15 cellular contexts compared by ENCODE assay signal in genomic region chr5:34491251-34491620, GRCh38.
DNase-seq lines count a peak whose midpoint lies in the region; ATAC-seq and TF ChIP-seq lines count a peak whose summit lies in the region.
"Had no signal": no experiment of that assay in that cellular context is flagged by ENCODE, and none has a peak within 500 bp of the region (broad histone marks: within the 10 kb centered on the region; RNA-seq: fewer than 3 reads in every experiment).

No MANE protein-coding gene starts in this region.

- in situ Hi-C loops in mammary epithelial cell (cut with MboI; ENCODE audit: low sequenced_read_pairs in 2 of 2): loop anchor here in 1 of 2 donors (25.0 kb wide), 1 partner anchor 521 kb away; no protein-coding TSS in a partner anchor

- no peaks in the 10 kb centered on the region for H3K9me3 ChIP-seq in mammary epithelial cell (replicated peaks; ENCODE audit: insufficient read depth, low read length)
- peaks cover 6% of the 10 kb centered on the region for H3K9me3 ChIP-seq in mesenchymal stem cell (ENCODE audit: control insufficient read depth, low read length)
- H3K9me3 ChIP-seq in upper lobe of right lung: no peaks in the 10 kb centered on the region
- H3K9me3 ChIP-seq: adrenal gland had no signal

- H3K4me2 ChIP-seq in mammary epithelial cell (ENCODE audit: insufficient read depth, low read depth, low read length): no peak overlapping the region
- H3K4me2 ChIP-seq in mesenchymal stem cell (ENCODE audit: low read length, poor library complexity, severe bottlenecking): no peak overlapping the region

- H4K91ac ChIP-seq in mesenchymal stem cell (ENCODE audit: low read length): no peak overlapping the region

- H2AK5ac ChIP-seq in mesenchymal stem cell (ENCODE audit: low read length, severe bottlenecking): peak overlapping the region; percentile 31

- H3K18ac ChIP-seq in mesenchymal stem cell (ENCODE audit: low read depth in 1 of 2, low read length in 2 of 2): peak overlapping the region; percentile 43 to 80

- no peak for DNase-seq in MCF 10A (ENCODE audit: unreplicated experiment)
- no peak for DNase-seq in mammary epithelial cell
- DNase-seq in SHP77 treated with DMSO at 0.1 percent for 48 hours (lab: John Stamatoyannopoulos, UW): peak; percentile 53
- peak; percentile 78 for DNase-seq in mesenchymal stem cell
- no peak for DNase-seq in upper lobe of right lung
- no peak for DNase-seq in posterior vena cava (ENCODE audit: low spot score)
- DNase-seq in stimulated activated naive B cell treated with anti-CD40 and anti-IgM and Interleukin-4, amounts not matched to agents 10 μg/mL and 1 μg/mL and 100 μg/mL, for 72 hours: no peak
- DNase-seq in NCI-H1694 treated with DMSO at 0.1 percent for 48 hours (lab: John Stamatoyannopoulos, UW): no peak
- DNase-seq: ACHN, adrenal gland, DMS79, kidney, SIG-M5 had no signal

- H3K79me2 ChIP-seq in mammary epithelial cell (ENCODE audit: insufficient read depth, low read length): no peaks in the 10 kb centered on the region

- H3K9me3 Mint-ChIP-seq in MCF 10A (ENCODE audit: unreplicated experiment): no peaks in the 10 kb centered on the region
- H3K9me3 Mint-ChIP-seq in stimulated activated naive B cell treated with anti-CD40 and anti-IgM and Interleukin-4, amounts not matched to agents 10 μg/mL and 1 μg/mL and 100 μg/mL, for 72 hours: peaks cover 0 to 1% of the 10 kb centered on the region in 2 donors

- H3K4ac ChIP-seq in mesenchymal stem cell (ENCODE audit: low read depth in 1 of 2, low read length in 2 of 2): peak overlapping the region in 1 of 2 experiments; percentile 58

- no peak overlapping the region for H3K23ac ChIP-seq in mesenchymal stem cell (ENCODE audit: low read length in 2 of 2)

- H4K20me1 ChIP-seq in mammary epithelial cell (ENCODE audit: insufficient read depth, low read length): no peaks in the 10 kb centered on the region

- TF ChIP-seq CTCF in MCF 10A (IDR thresholded peaks at IDR 0.05; ENCODE audit: unreplicated experiment) (no peak), mammary epithelial cell (conservative IDR thresholded peaks at IDR 0.05 in 1 of 2, IDR thresholded peaks at IDR 0.05 in 1 of 2; ENCODE audit: extremely low read depth in 1 of 2, insufficient read depth in 1 of 2, low read depth in 1 of 2, low read length in 2 of 2) (no peak), upper lobe of right lung (IDR thresholded peaks at IDR 0.05) (no peak)

- H3K4me1 ChIP-seq in mammary epithelial cell (ENCODE audit: insufficient read depth, low read length) (peaks cover 23% of the 10 kb centered on the region), mesenchymal stem cell (ENCODE audit: control insufficient read depth, insufficient read depth, low read depth, low read length) (peaks cover 5% of the 10 kb centered on the region), upper lobe of right lung (peaks cover 16% of the 10 kb centered on the region)

- H3K79me1 ChIP-seq in mesenchymal stem cell (replicated peaks; ENCODE audit: low read length, poor library complexity, severe bottlenecking): no peaks in the 10 kb centered on the region

- H3K4me3 ChIP-seq in mammary epithelial cell (replicated peaks in 1 of 3; ENCODE audit: insufficient read depth in 1 of 3, low read depth in 2 of 3, low read length in 3 of 3) (no peak overlapping the region), mesenchymal stem cell (ENCODE audit: insufficient read depth in 1 of 2, low read depth in 1 of 2, low read length in 2 of 2) (no peak overlapping the region), upper lobe of right lung (no peak overlapping the region)
- H3K4me3 ChIP-seq: adrenal gland, GM12878, skin epidermis had no signal

- H3K27ac ChIP-seq in mammary epithelial cell (ENCODE audit: insufficient read depth, low read depth, low read length) (no peak overlapping the region), mesenchymal stem cell (ENCODE audit: low read length, poor library complexity, severe bottlenecking) (no peak overlapping the region), upper lobe of right lung (peak overlapping the region; percentile 24)
- H3K27ac ChIP-seq: adrenal gland, skin epidermis had no signal

- no peaks in the 10 kb centered on the region for H3K27me3 Mint-ChIP-seq in MCF 10A (ENCODE audit: insufficient read depth, unreplicated experiment)
- peaks cover 26 to 28% of the 10 kb centered on the region in 2 donors for H3K27me3 Mint-ChIP-seq in stimulated activated naive B cell treated with anti-CD40 and anti-IgM and Interleukin-4, amounts not matched to agents 10 μg/mL and 1 μg/mL and 100 μg/mL, for 72 hours

- H3K9ac ChIP-seq in mammary epithelial cell (ENCODE audit: insufficient read depth, low read length): no peak overlapping the region
- H3K9ac ChIP-seq in mesenchymal stem cell (ENCODE audit: low read length): no peak overlapping the region

- intact Hi-C loops in MCF 10A (cut with micrococcal nuclease) (no loop called here), mammary epithelial cell (cut with micrococcal nuclease) (no loop called here), upper lobe of right lung (cut with DNase I) (no loop called here), posterior vena cava (cut with DNase I) (no loop called here)

- ATAC-seq in upper lobe of right lung: no peak
- no peak for ATAC-seq in stimulated activated naive B cell treated with anti-CD40 and anti-IgM and Interleukin-4, amounts not matched to agents 10 μg/mL and 1 μg/mL and 100 μg/mL, for 72 hours (replicated peaks)
- ATAC-seq: GM12878 had no signal

- H3K27ac Mint-ChIP-seq in MCF 10A (ENCODE audit: low read depth, unreplicated experiment): peak overlapping the region; percentile 46
- no peak overlapping the region for H3K27ac Mint-ChIP-seq in stimulated activated naive B cell treated with anti-CD40 and anti-IgM and Interleukin-4, amounts not matched to agents 10 μg/mL and 1 μg/mL and 100 μg/mL, for 72 hours

- H2BK12ac ChIP-seq in mesenchymal stem cell (ENCODE audit: low read length in 2 of 2): peak overlapping the region in 1 of 2 experiments; percentile 59

- no peak overlapping the region for H3K14ac ChIP-seq in mesenchymal stem cell (ENCODE audit: low read length in 2 of 2)

- no peaks in the 10 kb centered on the region for H3K36me3 Mint-ChIP-seq in MCF 10A (ENCODE audit: insufficient read depth, unreplicated experiment)
- no peaks in the 10 kb centered on the region for H3K36me3 Mint-ChIP-seq in stimulated activated naive B cell treated with anti-CD40 and anti-IgM and Interleukin-4, amounts not matched to agents 10 μg/mL and 1 μg/mL and 100 μg/mL, for 72 hours

- dilution Hi-C loops in mammary epithelial cell (cut with HindIII; ENCODE audit: low sequenced_read_pairs): no loop called here

- no peak overlapping the region for H2AFZ ChIP-seq in mammary epithelial cell (ENCODE audit: low read depth, low read length)
- peak overlapping the region; percentile 74 for H2AFZ ChIP-seq in mesenchymal stem cell (ENCODE audit: low read depth, low read length)

- no peak overlapping the region for H3K4me3 Mint-ChIP-seq in MCF 10A (ENCODE audit: unreplicated experiment)
- H3K4me3 Mint-ChIP-seq in stimulated activated naive B cell treated with anti-CD40 and anti-IgM and Interleukin-4, amounts not matched to agents 10 μg/mL and 1 μg/mL and 100 μg/mL, for 72 hours: no peak overlapping the region

- BruUV-seq in MCF 10A (replicated peaks; lab: Mats Ljungman, UMichigan) (no TSS peak), mammary epithelial cell (replicated peaks; lab: Mats Ljungman, UMichigan) (no TSS peak)

- CTCF ChIA-PET in MCF 10A (lab: Yijun Ruan, JAX) (interaction anchor here (0.5 to 24.6 kb wide), 4 partner anchors 31 to 409 kb away, joined by 3 to 468 read pairs (median 3); no protein-coding TSS in a partner anchor), mammary epithelial cell (lab: Charles Lee; ENCODE audit: low non-redundant PET) (no interaction called here)

- H3K36me3 ChIP-seq in mammary epithelial cell (ENCODE audit: insufficient read depth, low read length) (no peaks in the 10 kb centered on the region), mesenchymal stem cell (ENCODE audit: control insufficient read depth in 1 of 2, insufficient read depth in 2 of 2, low read depth in 1 of 2, low read length in 2 of 2) (no peaks in the 10 kb centered on the region), upper lobe of right lung (no peaks in the 10 kb centered on the region)
- H3K36me3 ChIP-seq: adrenal gland had no signal

- H2BK5ac ChIP-seq in mesenchymal stem cell (ENCODE audit: low read depth, low read length, poor library complexity, severe bottlenecking): no peak overlapping the region

- H3K27me3 ChIP-seq in mammary epithelial cell (ENCODE audit: insufficient read depth, low read length): no peaks in the 10 kb centered on the region
- no peaks in the 10 kb centered on the region for H3K27me3 ChIP-seq in mesenchymal stem cell (ENCODE audit: control insufficient read depth in 1 of 2, insufficient read depth in 1 of 2, low read length in 2 of 2)
- no peaks in the 10 kb centered on the region for H3K27me3 ChIP-seq in upper lobe of right lung
- H3K27me3 ChIP-seq: adrenal gland had no signal

- 68% methylated on average over 6 of the region's 6 CpGs for WGBS in mammary epithelial cell (ENCODE audit: low coverage, missing lambda C conversion rate)
- WGBS in mesenchymal stem cell: 15% methylated on average over 6 of the region's 6 CpGs

- no peak overlapping the region for H2BK15ac ChIP-seq in mesenchymal stem cell (ENCODE audit: low read depth, poor library complexity, severe bottlenecking)

- no peak overlapping the region for H2BK120ac ChIP-seq in mesenchymal stem cell (ENCODE audit: low read depth, low read length)

- H3K4me1 Mint-ChIP-seq in MCF 10A (ENCODE audit: insufficient read depth, unreplicated experiment): peaks cover 26% of the 10 kb centered on the region
- H3K4me1 Mint-ChIP-seq in stimulated activated naive B cell treated with anti-CD40 and anti-IgM and Interleukin-4, amounts not matched to agents 10 μg/mL and 1 μg/mL and 100 μg/mL, for 72 hours: peaks cover 0 to 4% of the 10 kb centered on the region in 2 donors

- POLR2A ChIA-PET in MCF 10A (lab: Yijun Ruan, JAX): interaction anchor here (1.5 kb wide), 1 partner anchor 18 kb away, joined by 5 read pairs; no protein-coding TSS in a partner anchor

- peak overlapping the region; percentile 67 for H4K8ac ChIP-seq in mesenchymal stem cell (ENCODE audit: low read length)

Comparison
In these comparisons a context has a peak if more than half of its experiments do, and no peak if none do; other contexts are left out.
1. DNase-seq: peak in SHP77 treated with DMSO at 0.1 percent for 48 hours (single experiment) and mesenchymal stem cell (single experiment); none in MCF 10A (single experiment), mammary epithelial cell (single experiment), upper lobe of right lung (single experiment), posterior vena cava (single experiment), stimulated activated naive B cell treated with anti-CD40 and anti-IgM and Interleukin-4, amounts not matched to agents 10 μg/mL and 1 μg/mL and 100 μg/mL, for 72 hours (single experiment) and NCI-H1694 treated with DMSO at 0.1 percent for 48 hours (single experiment).